In the genomic region with DNA sequence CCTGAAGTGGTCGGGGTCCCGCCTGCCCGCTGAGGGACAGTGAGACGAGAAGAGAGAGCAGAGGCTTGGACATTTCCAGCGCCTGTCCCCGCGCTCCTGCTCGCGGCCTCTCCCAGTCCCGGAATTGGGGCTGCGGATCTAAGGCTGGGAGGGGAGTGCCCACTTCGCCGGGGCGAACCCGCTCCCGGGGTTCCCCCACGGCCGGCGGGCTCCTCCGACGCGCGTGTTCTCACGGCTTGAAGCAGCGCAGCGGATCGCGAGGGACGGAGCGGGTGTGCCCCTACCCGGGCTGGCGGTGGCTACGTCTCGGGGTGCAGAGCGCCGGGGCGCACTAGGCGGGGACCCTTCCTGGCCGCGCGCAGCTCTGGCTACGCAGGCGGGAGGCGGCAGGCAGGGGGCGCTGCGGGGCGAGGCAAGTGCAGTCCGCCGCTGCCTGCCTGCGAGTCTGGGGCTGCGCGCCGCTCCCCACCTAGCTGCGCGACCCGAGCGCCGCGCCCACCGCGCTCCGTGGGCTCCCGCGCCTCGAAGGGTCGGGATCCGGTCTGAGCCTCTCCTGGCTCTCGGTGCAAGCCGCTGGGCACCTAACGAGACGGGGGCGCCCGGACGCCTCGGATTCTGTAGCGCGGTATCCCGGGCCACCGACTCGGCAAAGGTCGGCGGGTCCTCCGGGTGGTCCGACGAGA, we compare ENCODE assay signal across 8 cellular contexts. TPM values are rescaled to one million over a fixed set of nuclear protein-coding genes. Genes with fewer than 3 reads are reported as not detected.
DNase-seq lines count a peak whose midpoint lies in the region; ATAC-seq and TF ChIP-seq lines count a peak whose summit lies in the region.

No MANE protein-coding gene starts in this region.

- H3K27ac Mint-ChIP-seq in T-helper 17 cell = no peak overlapping the region

- TF ChIP-seq POLR2A in uterus (IDR thresholded peaks at IDR 0.05) = peak in 1 of 2 donors; percentile 25

- intact Hi-C loops in uterus (cut with DNase I; ENCODE audit: low total_unique reads) = loop anchor here (5.0 kb wide), 1 partner anchor 61 kb away; no protein-coding TSS in a partner anchor

- peak; percentile 85 for ATAC-seq in T-helper 17 cell

- peak overlapping the region; percentile 90 for H3K4me3 Mint-ChIP-seq in T-helper 17 cell

- no peaks in the 10 kb centered on the region for H3K36me3 ChIP-seq in uterus

- H3K27ac ChIP-seq in uterus = no peak overlapping the region

- H3K27me3 Mint-ChIP-seq in T-helper 17 cell = peaks cover 43% of the 10 kb centered on the region

- H3K36me3 Mint-ChIP-seq in T-helper 17 cell (ENCODE audit: low read depth) = peaks cover 5% of the 10 kb centered on the region

- H3K9me3 ChIP-seq in T-helper 17 cell (ENCODE audit: control insufficient read depth, low read length, poor library complexity, severe bottlenecking) = no peaks in the 10 kb centered on the region
- H3K9me3 ChIP-seq in uterus = no peaks in the 10 kb centered on the region

- TF ChIP-seq CTCF in uterus (IDR thresholded peaks at IDR 0.05) = peak; percentile 72 to 96 (median 93)

- peak; percentile 19 for DNase-seq in DMS53 treated with DMSO at 0.1 percent for 48 hours (lab: John Stamatoyannopoulos, UW; ENCODE audit: unreplicated experiment)
- DNase-seq in HuH-7 (ENCODE audit: low spot score) = peak; percentile 88
- DNase-seq in T-helper 17 cell = peak; percentile 74 to 87 (median 85)
- peak in 44 of 58 donors; percentile 1 to 77 (median 26) for DNase-seq in anterior cingulate cortex (lab: John Stamatoyannopoulos, UW)
- peak; percentile 71 for DNase-seq in hepatic stellate cell (ENCODE audit: low spot score)
- DNase-seq in retina = peak; percentile 93
- peak; percentile 71 to 79 for DNase-seq in uterus
- no peak for DNase-seq in mesenteric fat pad (ENCODE audit: low spot score)

- H3K4me1 Mint-ChIP-seq in T-helper 17 cell = peaks cover 29% of the 10 kb centered on the region

- H3K4me3 ChIP-seq in uterus = peak overlapping the region; percentile 24 to 39

- peaks cover 0 to 14% of the 10 kb centered on the region in 2 donors for H3K4me1 ChIP-seq in uterus

- H3K27me3 ChIP-seq in uterus = peaks cover 8 to 12% of the 10 kb centered on the region in 2 donors

RNA-seq across cellular contexts. Expression of a gene that starts 1.2 kb away (rescaled TPM):
- total RNA-seq in T-helper 17 cell (under 1 TPM; 0.25 to 0.52 TPM), uterus (10 to 100 TPM in 2 of 4 donors, 1 to 10 TPM in 2; 1.8 to 47.9 (median 9.9) TPM), mesenteric fat pad (42.0 TPM)
